In genomic region chr1:50527249-50527986, GRCh38 we compare ENCODE assay signal across 28 cellular contexts.
DNase-seq lines count a peak whose midpoint lies in the region; ATAC-seq and TF ChIP-seq lines count a peak whose summit lies in the region.
"Had no signal": no experiment of that assay in that cellular context is flagged by ENCODE, and none has a peak within 500 bp of the region (broad histone marks: within the 10 kb centered on the region; RNA-seq: fewer than 3 reads in every experiment).

No MANE protein-coding gene starts in this region.

- no peaks in the 10 kb centered on the region for H3K27me3 ChIP-seq in kidney epithelial cell (ENCODE audit: control insufficient read depth, insufficient read depth, low read length)
- H3K27me3 ChIP-seq: BLaER1 treated with 17β-estradiol and CSF1 and Interleukin-3, amounts not matched to agents 10 nM and 100 nM; esophagus muscularis mucosa; left lung; upper lobe of right lung had no signal

- peaks cover 12% of the 10 kb centered on the region for H3K9me3 Mint-ChIP-seq in nephron progenitor cell
- peaks cover 4% of the 10 kb centered on the region for H3K9me3 Mint-ChIP-seq in T-helper 2 cell treated with Interferon-gamma antibody and Interleukin-4, amounts not matched to agents 5 μg/mL and 100 μg/mL, for 36 hours

- H3K4me1 Mint-ChIP-seq in nephron progenitor cell, result no peaks in the 10 kb centered on the region
- H3K4me1 Mint-ChIP-seq in T-helper 2 cell treated with Interferon-gamma antibody and Interleukin-4, amounts not matched to agents 5 μg/mL and 100 μg/mL, for 36 hours (ENCODE audit: low read depth), result no peaks in the 10 kb centered on the region

- no peaks in the 10 kb centered on the region for H3K27me3 Mint-ChIP-seq in nephron progenitor cell (ENCODE audit: low read depth, poor library complexity)
- H3K27me3 Mint-ChIP-seq in T-helper 2 cell treated with Interferon-gamma antibody and Interleukin-4, amounts not matched to agents 5 μg/mL and 100 μg/mL, for 36 hours (ENCODE audit: low read depth), result no peaks in the 10 kb centered on the region
- H3K27me3 Mint-ChIP-seq: progenitor cell of endocrine pancreas had no signal

- TF ChIP-seq CTCF in GM13976 (IDR thresholded peaks at IDR 0.05; ENCODE audit: borderline replicate concordance, control extremely low read depth, extremely low read depth, insufficient read depth, missing control alignments), result no peak
- no peak for TF ChIP-seq CTCF in kidney epithelial cell (IDR thresholded peaks at IDR 0.05; ENCODE audit: insufficient read depth, low read length, poor library complexity, severe bottlenecking)
- TF ChIP-seq CTCF in nephron progenitor cell (IDR thresholded peaks at IDR 0.05), result no peak

- peak; percentile 77 for ATAC-seq in GM21447 (IDR thresholded peaks at IDR 0.05; ENCODE audit: unreplicated experiment)
- ATAC-seq in HG03159 (IDR thresholded peaks at IDR 0.05; ENCODE audit: unreplicated experiment), result peak; percentile 56
- no peak for ATAC-seq in HG03520 (IDR thresholded peaks at IDR 0.05; ENCODE audit: unreplicated experiment)
- ATAC-seq: A549, left lung, upper lobe of right lung had no signal

- H3K36me3 Mint-ChIP-seq in nephron progenitor cell (ENCODE audit: low read depth), result peaks cover 18% of the 10 kb centered on the region
- H3K36me3 Mint-ChIP-seq in T-helper 2 cell treated with Interferon-gamma antibody and Interleukin-4, amounts not matched to agents 5 μg/mL and 100 μg/mL, for 36 hours (ENCODE audit: low read depth), result peaks cover 14% of the 10 kb centered on the region

- H3K4me3 Mint-ChIP-seq in nephron progenitor cell, result no peak overlapping the region
- no peak overlapping the region for H3K4me3 Mint-ChIP-seq in T-helper 2 cell treated with Interferon-gamma antibody and Interleukin-4, amounts not matched to agents 5 μg/mL and 100 μg/mL, for 36 hours
- H3K4me3 Mint-ChIP-seq: H9; T-helper 1 cell treated with Interleukin-12 subunit alpha and Interleukin-12 subunit beta and Interleukin-4 antibody, amounts not matched to agents 30 μg/mL and 1 μg/mL, for 36 hours had no signal

- no peak overlapping the region for H3K27ac Mint-ChIP-seq in nephron progenitor cell
- no peak overlapping the region for H3K27ac Mint-ChIP-seq in T-helper 2 cell treated with Interferon-gamma antibody and Interleukin-4, amounts not matched to agents 5 μg/mL and 100 μg/mL, for 36 hours
- H3K27ac Mint-ChIP-seq: H9; progenitor cell of endocrine pancreas; T-helper 1 cell treated with Interleukin-12 subunit alpha and Interleukin-12 subunit beta and Interleukin-4 antibody, amounts not matched to agents 30 μg/mL and 1 μg/mL, for 36 hours had no signal

- no peak overlapping the region for H3K4me3 ChIP-seq in kidney epithelial cell (ENCODE audit: low read depth, low read length)
- H3K4me3 ChIP-seq: A549; BLaER1 treated with 17β-estradiol and CSF1 and Interleukin-3, amounts not matched to agents 10 nM and 100 nM; esophagus muscularis mucosa; left lung; smooth muscle cell; upper lobe of right lung had no signal

- peak; percentile 6 for DNase-seq in GM13976 (ENCODE audit: low spot score)
- DNase-seq in kidney epithelial cell (ENCODE audit: low read depth), result peak; percentile 16
- no peak for DNase-seq in nephron progenitor cell
- DNase-seq in T-helper 2 cell treated with Interferon-gamma antibody and Interleukin-4, amounts not matched to agents 5 μg/mL and 100 μg/mL, for 36 hours (ENCODE audit: low spot score), result no peak
- DNase-seq in GDM1 (lab: John Stamatoyannopoulos, UW), result no peak
- DNase-seq: activated CD4-positive, alpha-beta T cell treated with anti-CD3 and anti-CD28 coated beads, Interleukin-2, amount 50 U/mL, for 48 hours; activated naive CD4-positive, alpha-beta T cell treated with Interleukin-2 at 50 U/mL for 16 hours; activated T-cell treated with anti-CD3 and anti-CD28 coated beads for 4 hours; amygdala; caudate nucleus; DMS 273 treated with DMSO at 0.1 percent for 48 hours; GF-D8; H9; left lung; NCI-H1436; NCI-H526; SIG-M5; stimulated activated CD4-positive, alpha-beta T cell treated with anti-CD3 and anti-CD28 coated beads, Interleukin-4, amount 100 ng/mL, for 24 hours; upper lobe of right lung had no signal

- in situ Hi-C loops in GM13976 (cut with MboI; ENCODE audit: low sequenced_read_pairs, unreplicated experiment), result no loop called here

- no peaks in the 10 kb centered on the region for H3K36me3 ChIP-seq in kidney epithelial cell (ENCODE audit: control insufficient read depth, insufficient read depth, low read length)
- H3K36me3 ChIP-seq: upper lobe of right lung had no signal

Comparison
In these comparisons a context has a peak if more than half of its experiments do, and no peak if none do; other contexts are left out.
1. DNase-seq: peak in GM13976 (single experiment) and kidney epithelial cell (single experiment); none in nephron progenitor cell (single experiment), T-helper 2 cell treated with Interferon-gamma antibody and Interleukin-4, amounts not matched to agents 5 μg/mL and 100 μg/mL, for 36 hours (single experiment) and GDM1 (single experiment).